ENCODE assay signal across 22 cellular contexts in genomic region chr2:121510857-121511256, GRCh38. TPM values are rescaled to one million over a fixed set of nuclear protein-coding genes. Genes with fewer than 3 reads are reported as not detected.
A peak's percentile ranks its signal among the peaks of the same experiment; 100 is the strongest.
DNase-seq lines count a peak whose midpoint lies in the region; ATAC-seq, FAIRE-seq and TF ChIP-seq lines count a peak whose summit lies in the region.
"Had no signal": no experiment of that assay in that cellular context is flagged by ENCODE, and none has a peak within 500 bp of the region (broad histone marks: within the 10 kb centered on the region; RNA-seq: fewer than 3 reads in every experiment).

No MANE protein-coding gene starts in this region.

- H3K9me1 ChIP-seq in K562 (ENCODE audit: control insufficient read depth, insufficient read depth, low read length), result no peaks in the 10 kb centered on the region

- no peak for TF ChIP-seq POLR2A in HepG2 (IDR thresholded peaks at IDR 0.05; ENCODE audit: insufficient read depth in 1 of 2, low read depth in 2 of 2, low read length in 2 of 2)
- TF ChIP-seq POLR2A in right lobe of liver (IDR thresholded peaks at IDR 0.05), result no peak
- TF ChIP-seq POLR2A in K562 (conservative IDR thresholded peaks at IDR 0.05), result no peak
- TF ChIP-seq POLR2A in vagina (IDR thresholded peaks at IDR 0.05), result no peak

- H3K4me3 ChIP-seq in HepG2 (replicated peaks in 1 of 3; ENCODE audit: insufficient read depth in 1 of 3, low read depth in 2 of 3, low read length in 3 of 3), result no peak overlapping the region
- no peak overlapping the region for H3K4me3 ChIP-seq in right lobe of liver
- no peak overlapping the region for H3K4me3 ChIP-seq in K562
- no peak overlapping the region for H3K4me3 ChIP-seq in vagina
- H3K4me3 ChIP-seq: HAP-1 had no signal

- TF ChIP-seq CTCF in HepG2 (CRISPR knock-in tag; IDR thresholded peaks at IDR 0.05) (no peak), right lobe of liver (IDR thresholded peaks at IDR 0.05) (no peak), K562 (IDR thresholded peaks at IDR 0.05 in 2 of 3, conservative IDR thresholded peaks at IDR 0.05 in 1 of 3; ENCODE audit: insufficient read depth in 2 of 3, low read depth in 1 of 3, low read length in 3 of 3) (no peak), vagina (IDR thresholded peaks at IDR 0.05) (no peak)

- H3K79me2 ChIP-seq in HepG2 (ENCODE audit: insufficient read depth, low read length), result peaks cover 14% of the 10 kb centered on the region
- H3K79me2 ChIP-seq in K562 (ENCODE audit: control insufficient read depth, insufficient read depth, low read length), result peaks cover 12% of the 10 kb centered on the region; the same call in 2 of the 3 replicates

- H2AFZ ChIP-seq in HepG2 (ENCODE audit: low read length), result no peak overlapping the region
- H2AFZ ChIP-seq in K562 (ENCODE audit: low read depth, low read length), result no peak overlapping the region

- intact Hi-C loops in HepG2 (cut with micrococcal nuclease; ENCODE audit: unreplicated experiment) (no loop called here), right lobe of liver (cut with DNase I) (no loop called here), K562 (cut with micrococcal nuclease) (no loop called here), vagina (cut with DNase I) (no loop called here)

- H3K27ac ChIP-seq in HepG2 (ENCODE audit: extremely low read length, insufficient read depth, low read length), result no peak overlapping the region
- H3K27ac ChIP-seq in right lobe of liver, result no peak overlapping the region
- no peak overlapping the region for H3K27ac ChIP-seq in K562 (ENCODE audit: extremely low read depth, low read depth, low read length)
- H3K27ac ChIP-seq in vagina, result no peak overlapping the region

- FAIRE-seq in HepG2 (lab: Jason Lieb, UNC), result no peak
- no peak for FAIRE-seq in K562 (lab: Jason Lieb, UNC)
- FAIRE-seq: GM12891, H54 had no signal

- H3K36me3 Mint-ChIP-seq in stimulated activated naive B cell treated with anti-CD40 and anti-IgM and Interleukin-4, amounts not matched to agents 10 μg/mL and 1 μg/mL and 100 μg/mL, for 72 hours, result peaks cover 60 to 72% of the 10 kb centered on the region in 2 donors

- H3K4me2 ChIP-seq in HepG2 (ENCODE audit: low read depth, low read length) (no peak overlapping the region), K562 (ENCODE audit: insufficient read depth, low read length) (no peak overlapping the region)

- CTCF ChIA-PET in HepG2 (lab: Yijun Ruan, JAX; ENCODE audit: low intra/inter-chr PET ratio, low total read pairs), result no interaction called here
- CTCF ChIA-PET in K562 (lab: Yijun Ruan, JAX; ENCODE audit: low intra/inter-chr PET ratio), result no interaction called here

- TF ChIP-seq EP300 in HepG2 (IDR thresholded peaks at IDR 0.05; ENCODE audit: low read depth in 2 of 2, low read length in 2 of 2), result no peak
- no peak for TF ChIP-seq EP300 in HepG2 (CRISPR knock-in tag; IDR thresholded peaks at IDR 0.05; ENCODE audit: borderline replicate concordance)
- TF ChIP-seq EP300 in K562 (IDR thresholded peaks at IDR 0.05; ENCODE audit: low read length), result no peak

- in situ Hi-C loops in HepG2 (cut with HindIII; ENCODE audit: extremely low pct_ligation_motif_present, low pct_unique_long_range_greater_than_20kb) (no loop called here), K562 (cut with MboI) (no loop called here)

- WGBS in HepG2 (ENCODE audit: low lambda C conversion rate), result 96% methylated on average over 1 of the region's 1 CpG
- WGBS in right lobe of liver (ENCODE audit: insufficient coverage, low coverage, low lambda C conversion rate, missing lambda C conversion rate), result 91% methylated on average over 1 of the region's 1 CpG
- WGBS in K562 (ENCODE audit: insufficient coverage, low coverage, missing lambda C conversion rate), result 77% methylated on average over 1 of the region's 1 CpG

- H3K4me1 ChIP-seq in HepG2 (ENCODE audit: insufficient read depth, low read length) (peaks cover 10% of the 10 kb centered on the region; the same call in 1 of the 2 replicates), right lobe of liver (no peaks in the 10 kb centered on the region), K562 (replicated peaks in 1 of 2; ENCODE audit: control insufficient read depth in 2 of 2, insufficient read depth in 2 of 2, low read length in 2 of 2) (no peaks in the 10 kb centered on the region), vagina (peaks cover 10% of the 10 kb centered on the region)

- peaks cover 3 to 4% of the 10 kb centered on the region in 2 donors for H3K9me3 Mint-ChIP-seq in stimulated activated naive B cell treated with anti-CD40 and anti-IgM and Interleukin-4, amounts not matched to agents 10 μg/mL and 1 μg/mL and 100 μg/mL, for 72 hours
- H3K9me3 Mint-ChIP-seq: HFFc6 had no signal

- no TSS peak for BruUV-seq in HepG2 (replicated peaks; lab: Mats Ljungman, UMichigan)
- BruUV-seq in K562 (replicated peaks; lab: Mats Ljungman, UMichigan), result no TSS peak

- DNase-seq in HepG2 (ENCODE audit: low spot score) (no peak), right lobe of liver (no peak), K562 (ENCODE audit: extremely low read depth in 1 of 4, low spot score in 3 of 4) (no peak), vagina (ENCODE audit: extremely low spot score in 2 of 2) (no peak)
- DNase-seq in stimulated activated naive B cell treated with anti-CD40 and anti-IgM and Interleukin-4, amounts not matched to agents 10 μg/mL and 1 μg/mL and 100 μg/mL, for 72 hours, result no peak
- DNase-seq: C1 segment of cervical spinal cord; Calu3; CD4-positive, alpha-beta memory T cell; COR-L47; DMS53; DMS79 treated with DMSO at 0.1 percent for 48 hours; GF-D8; GOT3; HFFc6 had no signal

- peaks cover 14 to 37% of the 10 kb centered on the region in 2 experiments for H3K36me3 ChIP-seq in HepG2 (replicated peaks in 1 of 2; ENCODE audit: control insufficient read depth in 1 of 2, insufficient read depth in 2 of 2, low read length in 2 of 2)
- H3K36me3 ChIP-seq in right lobe of liver, result peaks cover 0 to 20% (median 8%) of the 10 kb centered on the region in 4 donors
- peaks cover 34% of the 10 kb centered on the region; the same call in 2 of the 3 replicates for H3K36me3 ChIP-seq in K562 (ENCODE audit: control insufficient read depth, insufficient read depth, low read length)
- peaks cover 0 to 21% of the 10 kb centered on the region in 2 donors for H3K36me3 ChIP-seq in vagina

- TF ChIP-seq RAD21 in HepG2 (CRISPR knock-in tag; IDR thresholded peaks at IDR 0.05), result no peak
- TF ChIP-seq RAD21 in K562 (CRISPR knock-in tag; conservative IDR thresholded peaks at IDR 0.05 in 1 of 2, IDR thresholded peaks at IDR 0.05 in 1 of 2), result no peak

- H3K4me3 Mint-ChIP-seq in stimulated activated naive B cell treated with anti-CD40 and anti-IgM and Interleukin-4, amounts not matched to agents 10 μg/mL and 1 μg/mL and 100 μg/mL, for 72 hours, result no peak overlapping the region
- H3K4me3 Mint-ChIP-seq: CD4-positive, alpha-beta memory T cell; HFFc6 had no signal

- no peaks in the 10 kb centered on the region for H4K20me1 ChIP-seq in HepG2 (ENCODE audit: insufficient read depth, low read length)
- no peaks in the 10 kb centered on the region for H4K20me1 ChIP-seq in K562 (replicated peaks; ENCODE audit: control insufficient read depth, insufficient read depth, low read length)

- H3K27me3 Mint-ChIP-seq in stimulated activated naive B cell treated with anti-CD40 and anti-IgM and Interleukin-4, amounts not matched to agents 10 μg/mL and 1 μg/mL and 100 μg/mL, for 72 hours, result no peaks in the 10 kb centered on the region
- H3K27me3 Mint-ChIP-seq: CD4-positive, alpha-beta memory T cell had no signal

- ATAC-seq in HepG2, result no peak
- ATAC-seq in right lobe of liver, result no peak
- ATAC-seq in K562, result no peak
- no peak for ATAC-seq in stimulated activated naive B cell treated with anti-CD40 and anti-IgM and Interleukin-4, amounts not matched to agents 10 μg/mL and 1 μg/mL and 100 μg/mL, for 72 hours (replicated peaks)
- ATAC-seq in GM18520 (IDR thresholded peaks at IDR 0.05; ENCODE audit: unreplicated experiment), result no peak

- peaks cover 8 to 21% of the 10 kb centered on the region in 2 donors for H3K4me1 Mint-ChIP-seq in stimulated activated naive B cell treated with anti-CD40 and anti-IgM and Interleukin-4, amounts not matched to agents 10 μg/mL and 1 μg/mL and 100 μg/mL, for 72 hours

- H3K9ac ChIP-seq in HepG2 (ENCODE audit: insufficient read depth, low read depth, low read length) (no peak overlapping the region), K562 (ENCODE audit: insufficient read depth in 1 of 2, low read depth in 2 of 2, low read length in 2 of 2) (no peak overlapping the region)

- peak overlapping the region; percentile 4 for H3K27ac Mint-ChIP-seq in stimulated activated naive B cell treated with anti-CD40 and anti-IgM and Interleukin-4, amounts not matched to agents 10 μg/mL and 1 μg/mL and 100 μg/mL, for 72 hours
- H3K27ac Mint-ChIP-seq: CD4-positive, alpha-beta memory T cell; HFFc6 had no signal

- no peaks in the 10 kb centered on the region for H3K27me3 ChIP-seq in HepG2 (ENCODE audit: control insufficient read depth in 1 of 2, insufficient read depth in 2 of 2, low read length in 2 of 2)
- H3K27me3 ChIP-seq in right lobe of liver, result no peaks in the 10 kb centered on the region
- no peaks in the 10 kb centered on the region for H3K27me3 ChIP-seq in K562 (ENCODE audit: control insufficient read depth in 2 of 2, insufficient read depth in 2 of 2, low read length in 2 of 2)
- H3K27me3 ChIP-seq in vagina, result no peaks in the 10 kb centered on the region

- POLR2A ChIA-PET in HepG2 (lab: Yijun Ruan, JAX), result no interaction called here
- POLR2A ChIA-PET in K562 (lab: Yijun Ruan, JAX), result no interaction called here

- H3K9me3 ChIP-seq in HepG2 (ENCODE audit: low read length) (no peaks in the 10 kb centered on the region), right lobe of liver (no peaks in the 10 kb centered on the region), K562 (replicated peaks; ENCODE audit: control insufficient read depth, insufficient read depth, low read depth, low read length) (no peaks in the 10 kb centered on the region), vagina (no peaks in the 10 kb centered on the region)
- H3K9me3 ChIP-seq: HAP-1 had no signal

RNA-seq across cellular contexts. Expression of gene RNU4ATAC, which starts 19.8 kb away (rescaled TPM):
- total RNA-seq in HepG2 (2016; rRNA removed; fragmentation: Illumina TruSeq; extraction: Trizol) (71.4 TPM in 1 of 2 replicates, not detected in the other), right lobe of liver (not detected), K562 (2014; rRNA removed) (not detected in 2 replicates), K562 (2014; rRNA removed; fragmentation: Illumina TruSeq; extraction: Trizol) (90.8 TPM in 1 of 2 replicates, not detected in the other), K562 (2015; rRNA removed; fragmentation: Illumina TruSeq; extraction: Trizol) (not detected in 2 replicates), K562 (2021) (8.6 TPM in 1 of 2 replicates, not detected in the other), vagina (not detected)
- total RNA-seq in HepG2 (2016; cell fraction: cytosol; rRNA removed; fragmentation: Illumina TruSeq; extraction: Trizol; ENCODE audit: low read depth), result 442 and 693 TPM in 2 replicates
- total RNA-seq in HepG2 (2016; cell fraction: insoluble cytoplasmic fraction; rRNA removed; fragmentation: Illumina TruSeq; extraction: Trizol), result 77.2 and 91.6 TPM in 2 replicates
- 112 TPM in 1 of 2 replicates, not detected in the other for total RNA-seq in HepG2 (2016; cell fraction: membrane; rRNA removed; fragmentation: Illumina TruSeq; extraction: Trizol)
- total RNA-seq in HepG2 (2016; cell fraction: nucleus; rRNA removed; fragmentation: Illumina TruSeq; extraction: Trizol), result 335 and 346 TPM in 2 replicates
- polyA plus RNA-seq in HepG2 (2011; rRNA removed) (not detected in 2 replicates), K562 (2011; rRNA removed) (not detected in 2 replicates), K562 (2014; fragmentation: Illumina TruSeq; extraction: Trizol) (not detected in 2 replicates), K562 (2014; fragmentation: Nextera tagmentation; extraction: Ambion mirVana) (not detected), K562 (2014; rRNA removed) (not detected in 2 replicates)
- not detected in 2 replicates for polyA plus RNA-seq in HepG2 (2011; cell fraction: cytosol; rRNA removed)
- polyA plus RNA-seq in HepG2 (2011; cell fraction: nucleus; rRNA removed), result not detected in 2 replicates
- polyA plus RNA-seq in HepG2 (2012), result not detected in 2 replicates
- not detected in 2 replicates for polyA plus RNA-seq in HepG2 (2016; cell fraction: cytosol; fragmentation: Illumina TruSeq; extraction: Trizol; ENCODE audit: low read depth)
- polyA plus RNA-seq in HepG2 (2016; cell fraction: insoluble cytoplasmic fraction; fragmentation: Illumina TruSeq; extraction: Trizol; ENCODE audit: low read depth), result not detected in 2 replicates
- polyA plus RNA-seq in HepG2 (2016; cell fraction: membrane; fragmentation: Illumina TruSeq; extraction: Trizol; ENCODE audit: low read depth), result not detected in 2 replicates
- not detected in 2 replicates for polyA plus RNA-seq in HepG2 (2016; cell fraction: nucleus; fragmentation: Illumina TruSeq; extraction: Trizol; ENCODE audit: insufficient read depth, low read depth)
- polyA minus RNA-seq in HepG2 (2011; rRNA and poly(A)+ RNA removed; ENCODE audit: low replicate concordance), result under 0.01 TPM in 2 replicates
- polyA minus RNA-seq in HepG2 (2011; cell fraction: cytosol; rRNA and poly(A)+ RNA removed), result 3,899 and 4,055 TPM in 2 replicates
- polyA minus RNA-seq in HepG2 (2011; cell fraction: nucleus; rRNA and poly(A)+ RNA removed), result under 0.01 TPM in 2 replicates
- under 0.01 TPM in 2 replicates for total RNA-seq in K562 (2011; cell fraction: chromatin; rRNA removed; ENCODE audit: low replicate concordance)
- under 0.01 TPM in 2 replicates for total RNA-seq in K562 (2011; cell fraction: nucleolus; rRNA removed)
- total RNA-seq in K562 (2011; cell fraction: nucleoplasm; rRNA removed), result under 0.01 TPM in 2 replicates
- not detected in 2 replicates for polyA plus RNA-seq in K562 (2011; cell fraction: cytosol; rRNA removed)
- polyA plus RNA-seq in K562 (2011; cell fraction: nucleus; rRNA removed), result under 0.01 TPM in 1 of 2 replicates, not detected in the other
- polyA plus RNA-seq in K562 (2012), result not detected in 2 replicates
- polyA minus RNA-seq in K562 (2011; rRNA and poly(A)+ RNA removed), result 3,330 and 5,735 TPM in 2 replicates
- polyA minus RNA-seq in K562 (2011; cell fraction: cytosol; rRNA and poly(A)+ RNA removed), result 3,188 and 9,893 TPM in 2 replicates
- polyA minus RNA-seq in K562 (2011; cell fraction: nucleus; rRNA and poly(A)+ RNA removed), result under 0.01 TPM in 2 replicates
- total RNA-seq: A172; A673; Calu3; CD4-positive, alpha-beta memory T cell; G401; HFFc6 had no signal
- polyA plus RNA-seq: BJ; CD4-positive, alpha-beta memory T cell had no signal

Comparison
In these comparisons a context has a peak if more than half of its experiments do, and no peak if none do; other contexts are left out.
1. Of the 241 proteins assayed by ChIP-seq in both HepG2 and K562: peak only in HepG2: none; only in K562: ZNF24; in both: ZNF12; in neither: 239.